ENCODE assay signal across 1 cellular context in the genomic region with DNA sequence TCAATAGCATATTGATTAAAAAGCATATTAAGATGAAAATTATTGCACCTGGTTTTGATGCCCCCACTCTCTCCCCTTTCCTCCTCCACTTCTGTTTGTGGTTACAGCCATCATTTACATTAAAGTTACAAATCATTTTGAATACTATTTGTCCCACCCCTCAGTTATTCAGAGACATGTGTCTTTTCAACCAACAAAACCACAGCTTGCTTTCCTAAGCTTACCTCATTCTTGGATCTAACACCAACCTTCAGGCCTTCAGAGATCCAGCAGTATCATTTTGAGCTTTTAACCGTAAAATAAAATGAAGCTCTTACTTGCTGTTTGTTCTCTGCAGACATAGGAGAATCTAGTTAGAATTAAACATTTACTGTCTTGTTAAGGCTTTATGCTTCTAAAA.
TF ChIP-seq lines count a peak whose summit lies in the region.

No MANE protein-coding gene starts in this region.

TF ChIP-seq in SK-N-SH, 30 proteins besides CTCF, POLR2A, EP300 and RAD21:
- no peak for TF ChIP-seq GABPA (IDR thresholded peaks at IDR 0.05; ENCODE audit: low read depth)
